20 cellular contexts compared by ENCODE assay signal in genomic region chr1:208077232-208077751, GRCh38.
DNase-seq lines count a peak whose midpoint lies in the region; ATAC-seq and TF ChIP-seq lines count a peak whose summit lies in the region.
"Had no signal": no experiment of that assay in that cellular context is flagged by ENCODE, and none has a peak within 500 bp of the region (broad histone marks: within the 10 kb centered on the region; RNA-seq: fewer than 3 reads in every experiment).

No MANE protein-coding gene starts in this region.

- H3K36me3 Mint-ChIP-seq in natural killer cell treated with Interleukin-12 subunit alpha and Interleukin-12 subunit beta and Interleukin-15 and Interleukin-18, amount 100 ng/mL, for 72 hours, result no peaks in the 10 kb centered on the region
- no peaks in the 10 kb centered on the region; a peak in 1 of 7 replicates for H3K36me3 Mint-ChIP-seq in H9 (ENCODE audit: insufficient read depth in 1 of 3, low read depth in 3 of 3)
- H3K36me3 Mint-ChIP-seq: activated naive CD4-positive, alpha-beta T cell treated with anti-CD3 and anti-CD28 coated beads, Interleukin-2, amount 50 U/mL, for 72 hours; CD14-positive monocyte; naive thymus-derived CD4-positive, alpha-beta T cell had no signal

- no peak overlapping the region for H3T11ph ChIP-seq in H9 (ENCODE audit: low read length)

- intact Hi-C loops in upper lobe of right lung (cut with DNase I), result no loop called here

- H3K14ac ChIP-seq in H9 (ENCODE audit: insufficient read depth, low read length), result no peak overlapping the region

- no peaks in the 10 kb centered on the region for H3K9me3 Mint-ChIP-seq in stimulated activated naive CD8-positive, alpha-beta T cell treated with anti-CD3 and anti-CD28 coated beads, Interleukin-15, amount 100 ng/mL, for 72 hours
- H3K9me3 Mint-ChIP-seq in natural killer cell treated with Interleukin-12 subunit alpha and Interleukin-12 subunit beta and Interleukin-15 and Interleukin-18, amount 100 ng/mL, for 72 hours, result no peaks in the 10 kb centered on the region
- no peaks in the 10 kb centered on the region; a peak in 2 of 5 replicates for H3K9me3 Mint-ChIP-seq in H9
- H3K9me3 Mint-ChIP-seq: activated CD8-positive, alpha-beta T cell treated with anti-CD3 and anti-CD28 coated beads for 36 hours; activated naive CD4-positive, alpha-beta T cell treated with anti-CD3 and anti-CD28 coated beads, Interleukin-2, amount 50 U/mL, for 72 hours; CD14-positive monocyte; naive thymus-derived CD4-positive, alpha-beta T cell had no signal

- no peak overlapping the region for H3K4me3 Mint-ChIP-seq in stimulated activated naive CD8-positive, alpha-beta T cell treated with anti-CD3 and anti-CD28 coated beads, Interleukin-15, amount 100 ng/mL, for 72 hours
- H3K4me3 Mint-ChIP-seq in natural killer cell treated with Interleukin-12 subunit alpha and Interleukin-12 subunit beta and Interleukin-15 and Interleukin-18, amount 100 ng/mL, for 72 hours, result no peak overlapping the region
- H3K4me3 Mint-ChIP-seq in H9, result peak overlapping the region in 1 of 2 experiments; percentile 47; a peak in 1 of 5 replicates
- H3K4me3 Mint-ChIP-seq: activated CD8-positive, alpha-beta T cell treated with anti-CD3 and anti-CD28 coated beads for 36 hours; CD14-positive monocyte; naive thymus-derived CD4-positive, alpha-beta T cell had no signal

- no peak overlapping the region for H4K91ac ChIP-seq in H9 (ENCODE audit: insufficient read length, low read depth, low read length)

- no peaks in the 10 kb centered on the region for H3K79me1 ChIP-seq in H9 (ENCODE audit: insufficient read depth, low read depth, low read length, poor library complexity, severe bottlenecking)

- no peaks in the 10 kb centered on the region for H3K4me1 Mint-ChIP-seq in stimulated activated naive CD8-positive, alpha-beta T cell treated with anti-CD3 and anti-CD28 coated beads, Interleukin-15, amount 100 ng/mL, for 72 hours
- no peaks in the 10 kb centered on the region for H3K4me1 Mint-ChIP-seq in natural killer cell treated with Interleukin-12 subunit alpha and Interleukin-12 subunit beta and Interleukin-15 and Interleukin-18, amount 100 ng/mL, for 72 hours (ENCODE audit: low read depth in 2 of 2)
- peaks cover 13 to 27% of the 10 kb centered on the region in 2 experiments for H3K4me1 Mint-ChIP-seq in H9
- H3K4me1 Mint-ChIP-seq: naive thymus-derived CD4-positive, alpha-beta T cell had no signal

- H2AK5ac ChIP-seq in H9 (ENCODE audit: insufficient read length, low read length), result no peak overlapping the region

- no peak overlapping the region for H2BK5ac ChIP-seq in H9 (ENCODE audit: insufficient read length, low read length)

- H2BK120ac ChIP-seq in H9 (ENCODE audit: low read depth, low read length, poor library complexity, severe bottlenecking), result no peak overlapping the region

- H3K9me3 ChIP-seq in upper lobe of right lung (no peaks in the 10 kb centered on the region), H9 (ENCODE audit: control insufficient read depth, low read depth, low read length) (no peaks in the 10 kb centered on the region)
- H3K9me3 ChIP-seq: psoas muscle, suprapubic skin had no signal

- no peaks in the 10 kb centered on the region for H3K23me2 ChIP-seq in H9 (ENCODE audit: insufficient read length, low read depth, low read length, poor library complexity, severe bottlenecking)

- DNase-seq in stimulated activated naive CD8-positive, alpha-beta T cell treated with anti-CD3 and anti-CD28 coated beads, Interleukin-15, amount 100 ng/mL, for 72 hours, result no peak
- DNase-seq in stimulated activated naive CD8-positive, alpha-beta T cell treated with anti-CD3 and anti-CD28 coated beads, Interleukin-15, Interleukin-2, amounts not matched to agents 100 U/mL and 50 U/mL, for 24 hours, result no peak
- DNase-seq in natural killer cell treated with Interleukin-12 subunit alpha and Interleukin-12 subunit beta and Interleukin-15 and Interleukin-18, amount 100 ng/mL, for 72 hours (ENCODE audit: low spot score), result peak; percentile 56
- DNase-seq in upper lobe of right lung, result no peak
- DNase-seq in H9, result no peak
- no peak for DNase-seq in islet precursor cell
- DNase-seq in hepatic stellate cell (ENCODE audit: low spot score), result no peak
- DNase-seq: activated CD8-positive, alpha-beta T cell treated with anti-CD3 and anti-CD28 coated beads for 36 hours; activated T-cell treated with anti-CD3 and anti-CD28 coated beads, Interleukin-2, amount 50 U/mL, for 1 hour; DMS53; mammary epithelial cell; naive thymus-derived CD4-positive, alpha-beta T cell; NCI-H2081 treated with DMSO at 0.1 percent for 48 hours; psoas muscle; T-helper 2 cell had no signal

- no peak overlapping the region for H2BK15ac ChIP-seq in H9 (ENCODE audit: low read depth, low read length)

- WGBS in H9 (ENCODE audit: extremely low coverage, insufficient read length, low lambda C conversion rate), result no CpG with 5 or more reads among the region's 12 CpGs

- H2BK20ac ChIP-seq in H9 (ENCODE audit: low read depth, low read length, poor library complexity, severe bottlenecking), result no peak overlapping the region

- no peak overlapping the region for H3K4me2 ChIP-seq in H9 (ENCODE audit: insufficient read depth, insufficient read length, low read length)

- no peak overlapping the region for H2BK12ac ChIP-seq in H9 (ENCODE audit: insufficient read length, low read depth, low read length)

- H4K20me1 ChIP-seq in H9 (ENCODE audit: control insufficient read depth, insufficient read depth, insufficient read length), result no peaks in the 10 kb centered on the region

- no peak overlapping the region for H2AFZ ChIP-seq in H9 (ENCODE audit: low read length)

- no peak overlapping the region for H3K4me3 ChIP-seq in upper lobe of right lung
- H3K4me3 ChIP-seq: K562, psoas muscle, suprapubic skin had no signal

- H3K23ac ChIP-seq in H9 (ENCODE audit: insufficient read length, low read depth, low read length), result no peak overlapping the region

- H3K27me3 ChIP-seq in upper lobe of right lung (no peaks in the 10 kb centered on the region), H9 (ENCODE audit: insufficient read depth, low read length) (no peaks in the 10 kb centered on the region)
- H3K27me3 ChIP-seq: suprapubic skin had no signal

- no peaks in the 10 kb centered on the region for H3K79me2 ChIP-seq in H9 (ENCODE audit: insufficient read depth, low read length)

- H3K56ac ChIP-seq in H9 (ENCODE audit: insufficient read length, low read depth, low read length), result no peak overlapping the region

- H3K18ac ChIP-seq in H9 (ENCODE audit: insufficient read length, low read depth, low read length), result no peak overlapping the region

- H3K36me3 ChIP-seq in upper lobe of right lung, result peaks cover 86% of the 10 kb centered on the region

- no peaks in the 10 kb centered on the region for H3K27me3 Mint-ChIP-seq in stimulated activated naive CD8-positive, alpha-beta T cell treated with anti-CD3 and anti-CD28 coated beads, Interleukin-15, amount 100 ng/mL, for 72 hours
- peaks cover 0 to 6% of the 10 kb centered on the region in 2 donors for H3K27me3 Mint-ChIP-seq in natural killer cell treated with Interleukin-12 subunit alpha and Interleukin-12 subunit beta and Interleukin-15 and Interleukin-18, amount 100 ng/mL, for 72 hours
- peaks cover 25% of the 10 kb centered on the region for H3K27me3 Mint-ChIP-seq in H9 (ENCODE audit: low read depth)
- H3K27me3 Mint-ChIP-seq: activated CD8-positive, alpha-beta T cell treated with anti-CD3 and anti-CD28 coated beads for 36 hours had no signal

- H3K27ac ChIP-seq in angular gyrus (ENCODE audit: low read depth, low read length), result peak overlapping the region; percentile 44
- no peak overlapping the region for H3K27ac ChIP-seq in upper lobe of right lung
- no peak overlapping the region for H3K27ac ChIP-seq in H9 (ENCODE audit: insufficient read length, low read depth, low read length)
- H3K27ac ChIP-seq: psoas muscle, suprapubic skin had no signal

- no peak overlapping the region for H3K9ac ChIP-seq in H9 (ENCODE audit: extremely low read depth, insufficient read length, low read length)

- no peak overlapping the region for H4K5ac ChIP-seq in H9 (ENCODE audit: insufficient read length, low read depth, low read length)

- H4K8ac ChIP-seq in H9 (replicated peaks; ENCODE audit: insufficient read length, low read depth, low read length), result no peak overlapping the region

- H3K27ac Mint-ChIP-seq in stimulated activated naive CD8-positive, alpha-beta T cell treated with anti-CD3 and anti-CD28 coated beads, Interleukin-15, amount 100 ng/mL, for 72 hours, result peak overlapping the region in 1 of 2 donors; percentile 54
- no peak overlapping the region for H3K27ac Mint-ChIP-seq in natural killer cell treated with Interleukin-12 subunit alpha and Interleukin-12 subunit beta and Interleukin-15 and Interleukin-18, amount 100 ng/mL, for 72 hours
- H3K27ac Mint-ChIP-seq in H9, result no peak overlapping the region
- H3K27ac Mint-ChIP-seq: activated CD8-positive, alpha-beta T cell treated with anti-CD3 and anti-CD28 coated beads for 36 hours; activated naive CD4-positive, alpha-beta T cell treated with anti-CD3 and anti-CD28 coated beads, Interleukin-2, amount 50 U/mL, for 72 hours; CD14-positive monocyte; naive thymus-derived CD4-positive, alpha-beta T cell had no signal

- no peak overlapping the region for H3K4ac ChIP-seq in H9 (ENCODE audit: low read depth, low read length)

- peak; percentile 32 for ATAC-seq in stimulated activated naive CD8-positive, alpha-beta T cell treated with anti-CD3 and anti-CD28 coated beads, Interleukin-15, amount 100 ng/mL, for 72 hours
- ATAC-seq in stimulated activated naive CD8-positive, alpha-beta T cell treated with anti-CD3 and anti-CD28 coated beads, Interleukin-15, Interleukin-2, amounts not matched to agents 100 U/mL and 50 U/mL, for 24 hours, result no peak
- ATAC-seq in natural killer cell treated with Interleukin-12 subunit alpha and Interleukin-12 subunit beta and Interleukin-15 and Interleukin-18, amount 100 ng/mL, for 72 hours, result peak in 1 of 2 donors; percentile 19
- ATAC-seq in upper lobe of right lung, result peak; percentile 9
- ATAC-seq: activated CD8-positive, alpha-beta T cell treated with anti-CD3 and anti-CD28 coated beads for 36 hours; activated naive CD4-positive, alpha-beta T cell treated with anti-CD3 and anti-CD28 coated beads, Interleukin-2, amount 50 U/mL, for 72 hours; K562; naive thymus-derived CD4-positive, alpha-beta T cell had no signal

- H3K4me1 ChIP-seq in upper lobe of right lung (no peaks in the 10 kb centered on the region), H9 (ENCODE audit: insufficient read depth, low read length) (no peaks in the 10 kb centered on the region)
- H3K4me1 ChIP-seq: psoas muscle had no signal

- TF ChIP-seq CTCF in upper lobe of right lung (IDR thresholded peaks at IDR 0.05) (no peak), H9 (conservative IDR thresholded peaks at IDR 0.05) (no peak)
